ENCODE assay signal across 1 cellular context in the genomic region with DNA sequence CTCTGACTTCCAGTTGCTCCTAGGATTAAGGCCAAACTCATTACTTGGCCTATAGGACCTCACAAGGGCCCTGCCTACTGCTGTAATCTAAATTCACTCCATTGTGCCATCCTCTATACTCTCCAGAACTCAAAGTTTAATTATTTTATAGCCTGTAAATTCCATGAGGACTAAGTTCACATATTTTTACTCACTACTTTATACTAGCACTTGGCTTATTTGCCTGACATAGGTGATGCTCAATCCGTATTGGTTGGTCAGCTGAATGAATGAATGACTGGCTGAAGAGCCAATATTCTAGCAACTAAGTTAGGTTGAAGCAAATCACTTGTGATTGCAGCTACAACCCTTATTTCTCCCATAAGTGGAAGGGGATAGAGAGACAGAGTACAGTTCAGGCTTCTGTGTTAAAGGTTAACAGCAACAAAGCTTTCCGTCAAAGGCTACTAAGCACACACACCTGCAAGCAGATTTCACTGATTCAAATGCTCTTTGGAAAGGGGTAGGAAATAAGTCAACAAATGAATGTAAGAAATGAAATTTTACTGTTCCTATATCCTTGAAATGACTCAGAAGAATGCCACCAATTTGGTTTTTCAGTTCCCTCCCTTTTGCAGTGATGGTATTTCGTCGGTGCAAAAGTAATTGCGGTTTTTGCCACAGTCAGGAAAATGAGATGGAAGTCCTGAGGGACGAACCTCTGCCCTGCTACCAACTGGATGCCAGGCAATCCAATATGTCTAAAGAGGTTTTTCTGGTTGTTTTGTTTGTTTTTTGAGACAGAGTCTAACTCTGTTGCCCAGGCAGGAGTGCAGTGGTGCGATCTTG.
TF ChIP-seq lines count a peak whose summit lies in the region.

No MANE protein-coding gene starts in this region.

TF ChIP-seq in K562, 482 proteins besides CTCF, POLR2A, EP300 and RAD21:
- TF ChIP-seq, protein P1, sequence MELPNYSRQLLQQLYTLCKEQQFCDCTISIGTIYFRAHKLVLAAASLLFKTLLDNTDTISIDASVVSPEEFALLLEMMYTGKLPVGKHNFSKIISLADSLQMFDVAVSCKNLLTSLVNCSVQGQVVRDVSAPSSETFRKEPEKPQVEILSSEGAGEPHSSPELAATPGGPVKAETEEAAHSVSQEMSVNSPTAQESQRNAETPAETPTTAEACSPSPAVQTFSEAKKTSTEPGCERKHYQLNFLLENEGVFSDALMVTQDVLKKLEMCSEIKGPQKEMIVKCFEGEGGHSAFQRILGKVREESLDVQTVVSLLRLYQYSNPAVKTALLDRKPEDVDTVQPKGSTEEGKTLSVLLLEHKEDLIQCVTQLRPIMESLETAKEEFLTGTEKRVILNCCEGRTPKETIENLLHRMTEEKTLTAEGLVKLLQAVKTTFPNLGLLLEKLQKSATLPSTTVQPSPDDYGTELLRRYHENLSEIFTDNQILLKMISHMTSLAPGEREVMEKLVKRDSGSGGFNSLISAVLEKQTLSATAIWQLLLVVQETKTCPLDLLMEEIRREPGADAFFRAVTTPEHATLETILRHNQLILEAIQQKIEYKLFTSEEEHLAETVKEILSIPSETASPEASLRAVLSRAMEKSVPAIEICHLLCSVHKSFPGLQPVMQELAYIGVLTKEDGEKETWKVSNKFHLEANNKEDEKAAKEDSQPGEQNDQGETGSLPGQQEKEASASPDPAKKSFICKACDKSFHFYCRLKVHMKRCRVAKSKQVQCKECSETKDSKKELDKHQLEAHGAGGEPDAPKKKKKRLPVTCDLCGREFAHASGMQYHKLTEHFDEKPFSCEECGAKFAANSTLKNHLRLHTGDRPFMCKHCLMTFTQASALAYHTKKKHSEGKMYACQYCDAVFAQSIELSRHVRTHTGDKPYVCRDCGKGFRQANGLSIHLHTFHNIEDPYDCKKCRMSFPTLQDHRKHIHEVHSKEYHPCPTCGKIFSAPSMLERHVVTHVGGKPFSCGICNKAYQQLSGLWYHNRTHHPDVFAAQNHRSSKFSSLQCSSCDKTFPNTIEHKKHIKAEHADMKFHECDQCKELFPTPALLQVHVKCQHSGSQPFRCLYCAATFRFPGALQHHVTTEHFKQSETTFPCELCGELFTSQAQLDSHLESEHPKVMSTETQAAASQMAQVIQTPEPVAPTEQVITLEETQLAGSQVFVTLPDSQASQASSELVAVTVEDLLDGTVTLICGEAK (IDR thresholded peaks at IDR 0.05) = peak; percentile 54
- TF ChIP-seq, protein P1 (CRISPR knock-in tag; IDR thresholded peaks at IDR 0.05) = no peak
- TF ChIP-seq, protein P2, sequence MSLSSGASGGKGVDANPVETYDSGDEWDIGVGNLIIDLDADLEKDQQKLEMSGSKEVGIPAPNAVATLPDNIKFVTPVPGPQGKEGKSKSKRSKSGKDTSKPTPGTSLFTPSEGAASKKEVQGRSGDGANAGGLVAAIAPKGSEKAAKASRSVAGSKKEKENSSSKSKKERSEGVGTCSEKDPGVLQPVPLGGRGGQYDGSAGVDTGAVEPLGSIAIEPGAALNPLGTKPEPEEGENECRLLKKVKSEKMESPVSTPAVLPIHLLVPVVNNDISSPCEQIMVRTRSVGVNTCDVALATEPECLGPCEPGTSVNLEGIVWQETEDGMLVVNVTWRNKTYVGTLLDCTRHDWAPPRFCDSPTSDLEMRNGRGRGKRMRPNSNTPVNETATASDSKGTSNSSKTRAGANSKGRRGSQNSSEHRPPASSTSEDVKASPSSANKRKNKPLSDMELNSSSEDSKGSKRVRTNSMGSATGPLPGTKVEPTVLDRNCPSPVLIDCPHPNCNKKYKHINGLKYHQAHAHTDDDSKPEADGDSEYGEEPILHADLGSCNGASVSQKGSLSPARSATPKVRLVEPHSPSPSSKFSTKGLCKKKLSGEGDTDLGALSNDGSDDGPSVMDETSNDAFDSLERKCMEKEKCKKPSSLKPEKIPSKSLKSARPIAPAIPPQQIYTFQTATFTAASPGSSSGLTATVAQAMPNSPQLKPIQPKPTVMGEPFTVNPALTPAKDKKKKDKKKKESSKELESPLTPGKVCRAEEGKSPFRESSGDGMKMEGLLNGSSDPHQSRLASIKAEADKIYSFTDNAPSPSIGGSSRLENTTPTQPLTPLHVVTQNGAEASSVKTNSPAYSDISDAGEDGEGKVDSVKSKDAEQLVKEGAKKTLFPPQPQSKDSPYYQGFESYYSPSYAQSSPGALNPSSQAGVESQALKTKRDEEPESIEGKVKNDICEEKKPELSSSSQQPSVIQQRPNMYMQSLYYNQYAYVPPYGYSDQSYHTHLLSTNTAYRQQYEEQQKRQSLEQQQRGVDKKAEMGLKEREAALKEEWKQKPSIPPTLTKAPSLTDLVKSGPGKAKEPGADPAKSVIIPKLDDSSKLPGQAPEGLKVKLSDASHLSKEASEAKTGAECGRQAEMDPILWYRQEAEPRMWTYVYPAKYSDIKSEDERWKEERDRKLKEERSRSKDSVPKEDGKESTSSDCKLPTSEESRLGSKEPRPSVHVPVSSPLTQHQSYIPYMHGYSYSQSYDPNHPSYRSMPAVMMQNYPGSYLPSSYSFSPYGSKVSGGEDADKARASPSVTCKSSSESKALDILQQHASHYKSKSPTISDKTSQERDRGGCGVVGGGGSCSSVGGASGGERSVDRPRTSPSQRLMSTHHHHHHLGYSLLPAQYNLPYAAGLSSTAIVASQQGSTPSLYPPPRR (CRISPR knock-in tag; IDR thresholded peaks at IDR 0.05; ENCODE audit: borderline replicate concordance) = no peak
